ENCODE assay signal across 11 cellular contexts in genomic region chr21:42193131-42193671, GRCh38. TPM values are rescaled to one million over a fixed set of nuclear protein-coding genes. Genes with fewer than 3 reads are reported as not detected.
DNase-seq lines count a peak whose midpoint lies in the region; ATAC-seq, FAIRE-seq and TF ChIP-seq lines count a peak whose summit lies in the region.
"Had no signal": no experiment of that assay in that cellular context is flagged by ENCODE, and none has a peak within 500 bp of the region (broad histone marks: within the 10 kb centered on the region; RNA-seq: fewer than 3 reads in every experiment).

No MANE protein-coding gene starts in this region.

- POLR2A ChIA-PET in T-cell (lab: Charles Lee), result interaction anchor here in 1 of 2 donors (1.2 to 1.4 kb wide), 2 partner anchors 27 to 46 kb away, joined by 3 to 11 read pairs; no protein-coding TSS in a partner anchor

- intact Hi-C loops in left ventricle myocardium inferior (cut with micrococcal nuclease), result no loop called here

- H3K4me1 ChIP-seq in left ventricle myocardium inferior, result peaks cover 6% of the 10 kb centered on the region

- H3K36me3 Mint-ChIP-seq in T-cell, result no peaks in the 10 kb centered on the region

- H3K9me3 Mint-ChIP-seq in T-cell, result no peaks in the 10 kb centered on the region

- no peak for FAIRE-seq in urothelium cell line (lab: Jason Lieb, UNC)

- peak in 31 of 34 experiments; percentile 22 to 76 (median 49) for DNase-seq in T-cell
- DNase-seq in activated T-cell treated with anti-CD3 and anti-CD28 coated beads for 24 hours (ENCODE audit: low read depth), result peak; percentile 43
- DNase-seq in effector CD8-positive, alpha-beta T cell (lab: John Stamatoyannopoulos, UW), result peak; percentile 16
- DNase-seq in stimulated activated CD8-positive, alpha-beta memory T cell treated with anti-CD3 and anti-CD28 coated beads, Interleukin-15, amount 100 ng/mL, for 48 hours (ENCODE audit: low read depth in 2 of 2), result peak; percentile 62 to 64
- no peak for DNase-seq in left ventricle myocardium inferior
- DNase-seq in urothelium cell line (ENCODE audit: low spot score), result no peak
- DNase-seq: amniotic stem cell, nephron progenitor cell, RPMI8226 had no signal

- peak overlapping the region; percentile 73 to 79 for H3K27ac Mint-ChIP-seq in T-cell

- no peaks in the 10 kb centered on the region for H3K9me3 ChIP-seq in left ventricle myocardium inferior (replicated peaks)

- CTCF ChIA-PET in T-cell (lab: Charles Lee), result interaction anchor here (0.9 to 1.8 kb wide), 4 partner anchors 41 to 66 kb away, joined by 5 to 8 read pairs (median 5); no protein-coding TSS in a partner anchor

- peaks cover 70 to 81% (median 74%) of the 10 kb centered on the region in 3 donors for H3K4me1 Mint-ChIP-seq in T-cell

- peak overlapping the region; percentile 24 to 71 (median 44) for H3K4me3 Mint-ChIP-seq in T-cell
- H3K4me3 Mint-ChIP-seq: nephron progenitor cell had no signal

- no peaks in the 10 kb centered on the region for H3K27me3 ChIP-seq in left ventricle myocardium inferior (ENCODE audit: low read depth)

- no peak overlapping the region for H3K27ac ChIP-seq in left ventricle myocardium inferior (replicated peaks)

- ATAC-seq in T-cell (replicated peaks in 1 of 4), result peak; percentile 52 to 59 (median 58)
- ATAC-seq in HG03108 (IDR thresholded peaks at IDR 0.05; ENCODE audit: unreplicated experiment), result no peak
- ATAC-seq in HG03565 (IDR thresholded peaks at IDR 0.05; ENCODE audit: unreplicated experiment), result no peak

- H3K36me3 ChIP-seq in left ventricle myocardium inferior, result no peaks in the 10 kb centered on the region

- no peaks in the 10 kb centered on the region for H3K27me3 Mint-ChIP-seq in T-cell

- no peak for TF ChIP-seq CTCF in left ventricle myocardium inferior (IDR thresholded peaks at IDR 0.05; ENCODE audit: borderline replicate concordance)

- no peak overlapping the region for H3K4me3 ChIP-seq in left ventricle myocardium inferior

RNA-seq across cellular contexts. Expression of gene ABCG1, which starts 25.7 kb away (rescaled TPM):
- 10 to 100 TPM in 2 of 5 donors, 1 to 10 TPM in 3; 4.1 to 51.1 (median 6.2) TPM for total RNA-seq in T-cell
- 8.7 TPM for total RNA-seq in left ventricle myocardium inferior

Comparison
In these comparisons a context has a peak if more than half of its experiments do, and no peak if none do; other contexts are left out.
1. ATAC-seq: peak in T-cell (4 of 4); none in HG03108 (single experiment) and HG03565 (single experiment).
2. DNase-seq: peak in T-cell (31 of 34), activated T-cell treated with anti-CD3 and anti-CD28 coated beads for 24 hours (single experiment), effector CD8-positive, alpha-beta T cell (single experiment) and stimulated activated CD8-positive, alpha-beta memory T cell treated with anti-CD3 and anti-CD28 coated beads, Interleukin-15, amount 100 ng/mL, for 48 hours (2 of 2); none in left ventricle myocardium inferior (single experiment) and urothelium cell line (single experiment).